ENCODE assay signal across 18 cellular contexts in the genomic region with DNA sequence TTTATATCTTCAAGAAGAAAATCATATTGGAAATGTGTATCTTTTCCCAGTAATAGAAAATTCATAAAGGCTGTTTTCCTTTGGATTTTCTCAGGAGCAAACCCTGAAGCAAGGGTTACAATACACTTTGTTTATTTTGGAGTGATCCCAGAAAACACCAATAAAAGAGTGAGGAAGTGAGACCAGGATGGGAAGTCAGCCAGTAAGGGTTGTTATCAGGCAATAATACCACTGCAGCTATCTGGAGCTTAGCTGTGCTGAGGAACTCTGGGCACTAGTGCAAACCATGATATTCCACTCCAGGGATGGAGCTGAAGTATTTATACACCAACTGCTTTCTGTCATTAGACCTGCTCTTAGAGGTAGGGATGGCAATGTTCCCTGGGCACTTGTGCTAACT.
DNase-seq lines count a peak whose midpoint lies in the region; ATAC-seq and TF ChIP-seq lines count a peak whose summit lies in the region.
"Had no signal": no experiment of that assay in that cellular context is flagged by ENCODE, and none has a peak within 500 bp of the region (broad histone marks: within the 10 kb centered on the region; RNA-seq: fewer than 3 reads in every experiment).

No MANE protein-coding gene starts in this region.

- H3K79me2 ChIP-seq in PC-3 (ENCODE audit: low read length) = no peaks in the 10 kb centered on the region

- H4K20me1 ChIP-seq in PC-3 (ENCODE audit: low read length) = no peaks in the 10 kb centered on the region

- H3K9me3 ChIP-seq in PC-3 (ENCODE audit: low read length) = no peaks in the 10 kb centered on the region
- H3K9me3 ChIP-seq in ovary = no peaks in the 10 kb centered on the region
- H3K9me3 ChIP-seq: tibial artery had no signal

- POLR2A ChIA-PET in PC-3 (lab: Charles Lee; ENCODE audit: unreplicated experiment) = no interaction called here

- intact Hi-C loops in PC-3 (cut with micrococcal nuclease) (no loop called here), ovary (cut with DNase I) (no loop called here)

- H2AFZ ChIP-seq in PC-3 (ENCODE audit: low read length) = no peak overlapping the region

- H3K4me1 ChIP-seq in PC-3 (ENCODE audit: insufficient read depth, low read length) = no peaks in the 10 kb centered on the region
- no peaks in the 10 kb centered on the region for H3K4me1 ChIP-seq in ovary (ENCODE audit: insufficient read depth)
- H3K4me1 ChIP-seq: tibial artery had no signal

- ATAC-seq in PC-3 = no peak
- no peak for ATAC-seq in GM18511 (IDR thresholded peaks at IDR 0.05; ENCODE audit: unreplicated experiment)
- ATAC-seq: activated T-cell treated with anti-CD3 and anti-CD28 coated beads, Interleukin-2, amount 50 U/mL, for 72 hours; GM12878 had no signal

- H3F3A ChIP-seq in PC-3 (ENCODE audit: low read length, unreplicated experiment) = no peaks in the 10 kb centered on the region

- H3K9ac ChIP-seq in PC-3 (ENCODE audit: low read length) = no peak overlapping the region

- CTCF ChIA-PET in PC-3 (lab: Charles Lee) = no interaction called here

- H3K36me3 ChIP-seq in PC-3 (ENCODE audit: low read depth, low read length) (no peaks in the 10 kb centered on the region), ovary (no peaks in the 10 kb centered on the region)
- H3K36me3 ChIP-seq: tibial artery had no signal

- H3K27ac ChIP-seq in PC-3 (ENCODE audit: low read length) (no peak overlapping the region), ovary (no peak overlapping the region)
- H3K27ac ChIP-seq: C4-2B, tibial artery had no signal

- TF ChIP-seq CTCF in PC-3 (conservative IDR thresholded peaks at IDR 0.05; ENCODE audit: low read depth, low read length) (no peak), fibroblast of pulmonary artery (IDR thresholded peaks at IDR 0.05; ENCODE audit: low read length, missing control alignments) (no peak), ovary (IDR thresholded peaks at IDR 0.05) (no peak)

- DNase-seq in NCI-H345 (lab: John Stamatoyannopoulos, UW) = peak; percentile 54
- DNase-seq in NCI-H345 treated with DMSO at 0.1 percent for 48 hours (lab: John Stamatoyannopoulos, UW; ENCODE audit: unreplicated experiment) = no peak
- DNase-seq in PC-3 = peak; percentile 49
- peak; percentile 66 for DNase-seq in fibroblast of pulmonary artery (ENCODE audit: low read depth)
- no peak for DNase-seq in ovary
- DNase-seq in OCI-M2 (lab: John Stamatoyannopoulos, UW; ENCODE audit: unreplicated experiment) = no peak
- DNase-seq in stimulated activated CD4-positive, alpha-beta T cell treated with anti-CD3 and anti-CD28 coated beads, Interleukin-2, amount 100 ng/mL, for 48 hours = no peak
- DNase-seq: activated CD4-positive, alpha-beta T cell treated with anti-CD3 and anti-CD28 coated beads, Interleukin-2, amount 50 U/mL, for 48 hours; activated T-cell treated with anti-CD3 and anti-CD28 coated beads, Interleukin-2, amount 50 U/mL, for 72 hours; cerebellar nuclear complex; NCI-H2107; occipital lobe; stimulated activated CD4-positive, alpha-beta T cell treated with anti-CD3 and anti-CD28 coated beads, Interleukin-4, amount 100 ng/mL, for 1 hour; stimulated activated CD8-positive, alpha-beta memory T cell treated with anti-CD3 and anti-CD28 coated beads, Interleukin-4, amount 100 ng/mL, for 48 hours; tibial artery had no signal

- no peak overlapping the region for H3K4me2 ChIP-seq in PC-3 (ENCODE audit: low read length)

- H3K4me3 ChIP-seq in PC-3 (ENCODE audit: low read length) (no peak overlapping the region), fibroblast of pulmonary artery (replicated peaks; ENCODE audit: low read depth, low read length) (no peak overlapping the region), ovary (no peak overlapping the region)
- H3K4me3 ChIP-seq: GM12878, tibial artery had no signal

- TF ChIP-seq EP300 in ovary (IDR thresholded peaks at IDR 0.05) = no peak

- no TSS peak for BruUV-seq in PC-3 (replicated peaks; lab: Mats Ljungman, UMichigan)

- H3K27me3 ChIP-seq in PC-3 (ENCODE audit: low read length) (no peaks in the 10 kb centered on the region), ovary (no peaks in the 10 kb centered on the region)
- H3K27me3 ChIP-seq: tibial artery had no signal

- H3K9me2 ChIP-seq in PC-3 (replicated peaks; ENCODE audit: low read length) = no peaks in the 10 kb centered on the region

- TF ChIP-seq POLR2A in ovary (IDR thresholded peaks at IDR 0.05) = no peak

Comparison
In these comparisons a context has a peak if more than half of its experiments do, and no peak if none do; other contexts are left out.
1. DNase-seq: peak in NCI-H345 (single experiment), PC-3 (single experiment) and fibroblast of pulmonary artery (single experiment); none in NCI-H345 treated with DMSO at 0.1 percent for 48 hours (single experiment), ovary (0 of 5), OCI-M2 (single experiment) and stimulated activated CD4-positive, alpha-beta T cell treated with anti-CD3 and anti-CD28 coated beads, Interleukin-2, amount 100 ng/mL, for 48 hours (0 of 2).